In the genomic region with DNA sequence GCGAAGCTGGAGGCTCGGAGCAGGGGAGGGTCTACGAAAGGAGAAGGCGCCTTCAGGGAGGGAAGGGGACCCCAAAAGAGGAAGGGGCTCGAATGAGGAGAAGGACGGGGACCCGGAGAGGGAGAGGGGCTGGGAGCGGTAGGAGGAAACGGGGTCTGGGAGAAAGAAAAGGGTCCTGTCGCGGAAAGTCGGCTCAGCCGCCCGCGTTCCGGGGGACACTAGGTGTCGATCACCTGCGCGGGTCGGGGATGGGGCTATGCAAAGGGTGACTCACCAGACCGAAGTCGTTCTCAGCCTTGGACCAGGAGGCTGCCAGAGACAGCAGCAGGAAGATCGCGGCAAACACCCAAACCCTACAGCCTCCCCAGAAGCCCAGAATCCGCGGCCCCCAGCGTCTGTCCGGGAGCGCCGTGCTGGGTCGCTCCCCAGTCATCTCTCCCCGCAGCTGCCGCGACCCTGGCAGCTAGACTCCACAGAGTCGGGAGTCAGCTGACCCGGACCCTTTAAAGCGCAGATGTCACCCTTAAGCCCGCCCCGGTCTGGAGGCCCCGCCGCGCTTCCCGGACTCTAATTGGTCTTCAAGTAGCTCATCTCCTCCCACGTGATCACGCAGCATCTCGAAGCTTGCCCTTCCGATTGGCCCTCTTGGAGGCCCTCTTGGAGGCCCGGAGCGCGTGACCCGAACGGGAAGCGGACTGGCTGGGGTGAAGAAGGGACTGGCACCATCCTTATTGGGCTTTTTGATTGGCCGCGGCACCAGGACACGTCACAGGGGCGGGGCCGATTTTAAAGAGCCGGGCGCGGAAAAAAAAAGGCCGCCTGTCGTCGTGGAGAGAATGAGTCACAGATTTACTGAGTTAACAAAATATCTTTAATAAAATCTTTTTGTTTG, we compare ENCODE assay signal across 8 cellular contexts. TPM values are rescaled to one million over a fixed set of nuclear protein-coding genes. Genes with fewer than 3 reads are reported as not detected.
DNase-seq lines count a peak whose midpoint lies in the region; ATAC-seq, FAIRE-seq and TF ChIP-seq lines count a peak whose summit lies in the region.

A gene (minus strand): TSS at position 478 of the 892 bp plus-strand sequence. CDS start 45 bp downstream, at position 433.

- H3K4me3 ChIP-seq in AG04449 (ENCODE audit: low read depth, low read length) (peak within 1 kb of the TSS; percentile 94), WI38 (ENCODE audit: low read depth, low read length) (peak within 1 kb of the TSS; percentile 73), bronchial epithelial cell (ENCODE audit: low read depth, low read length) (peak within 1 kb of the TSS; percentile 82), iPS-20b (ENCODE audit: low read length) (peak within 1 kb of the TSS; percentile 89), skin epidermis (peak within 1 kb of the TSS; percentile 44 to 95 (median 70))

- no peak for TF ChIP-seq CTCF in AG04449 (IDR thresholded peaks at IDR 0.05; ENCODE audit: insufficient read depth, low read length, missing control alignments)
- TF ChIP-seq CTCF in WI38 (IDR thresholded peaks at IDR 0.05; ENCODE audit: low read depth, low read length): no peak
- no peak for TF ChIP-seq CTCF in bronchial epithelial cell (IDR thresholded peaks at IDR 0.05; ENCODE audit: insufficient read depth, low read length, severe bottlenecking)

- peaks cover 13% of the 10 kb centered on the region for H3K36me3 ChIP-seq in bronchial epithelial cell (ENCODE audit: control insufficient read depth, insufficient read depth, low read length)
- H3K36me3 ChIP-seq in iPS-20b (ENCODE audit: insufficient read depth, low read depth, low read length): peaks cover 23% of the 10 kb centered on the region

- FAIRE-seq in bronchial epithelial cell (lab: Jason Lieb, UNC): no peak

- H3K27ac ChIP-seq in iPS-20b (ENCODE audit: low read length) (peak within 1 kb of the TSS; percentile 34), skin epidermis (peak within 1 kb of the TSS; percentile 12 to 96 (median 87))

- peak; percentile 99 for DNase-seq in AG04449 (ENCODE audit: low read depth, low spot score)
- peak; percentile 98 for DNase-seq in NCI-H2227 treated with DMSO at 0.1 percent for 48 hours (lab: John Stamatoyannopoulos, UW)
- peak; percentile 99 for DNase-seq in bronchial epithelial cell (ENCODE audit: low read depth)

- ATAC-seq in GM18907 (IDR thresholded peaks at IDR 0.05; ENCODE audit: unreplicated experiment) (peak; percentile 89), HG03159 (IDR thresholded peaks at IDR 0.05; ENCODE audit: unreplicated experiment) (peak; percentile 91)

- no peaks in the 10 kb centered on the region for H3K9me3 ChIP-seq in iPS-20b (ENCODE audit: insufficient read depth, low read depth, low read length)

- peaks cover 6% of the 10 kb centered on the region; the same call in 1 of the 2 replicates for H3K4me1 ChIP-seq in iPS-20b (ENCODE audit: insufficient read depth, low read length)

- no peaks in the 10 kb centered on the region for H3K27me3 ChIP-seq in bronchial epithelial cell (ENCODE audit: control insufficient read depth, insufficient read depth, low read length)
- 0 out of 2 replicates have a peak, but pooled peaks cover 6% of the 10 kb centered on the region for H3K27me3 ChIP-seq in iPS-20b (ENCODE audit: insufficient read depth, low read length)

- CTCF ChIA-PET in AG04449 (lab: Yijun Ruan, JAX): interaction anchor here (1.1 to 4.5 kb wide), 5 partner anchors 18 to 184 kb away, joined by 3 to 22 read pairs (median 5); a partner anchor contains a TSS

- POLR2A ChIA-PET in AG04449 (lab: Yijun Ruan, JAX): interaction anchor here (0.6 to 2.4 kb wide), 18 partner anchors 10 to 1109 kb away, joined by 3 to 19 read pairs (median 4); a partner anchor contains a TSS

- peak within 1 kb of the TSS; percentile 81; the same call in 1 of the 2 replicates for H3K9ac ChIP-seq in iPS-20b (ENCODE audit: low read depth, low read length)

RNA-seq across cellular contexts. Expression of the gene that starts here (rescaled TPM):
- total RNA-seq in bronchial epithelial cell: 65.8 and 70.3 TPM in 2 replicates

Comparison
In these comparisons a context has a peak if more than half of its experiments do, and no peak if none do; other contexts are left out.
1. Peak in every context shown above with its lines: DNase-seq, ATAC-seq, H3K4me3 ChIP-seq and H3K27ac ChIP-seq.